8 cellular contexts compared by ENCODE assay signal in genomic region chr11:118956094-118956846, GRCh38. TPM values are rescaled to one million over a fixed set of nuclear protein-coding genes. Genes with fewer than 3 reads are reported as not detected.
DNase-seq lines count a peak whose midpoint lies in the region; ATAC-seq lines count a peak whose summit lies in the region.

UPK2 (plus strand) TSS chr11:118956298; CDS start chr11:118956351, 53 bp downstream.

- H3K9me3 Mint-ChIP-seq in central memory CD8-positive, alpha-beta T cell: no peaks in the 10 kb centered on the region

- ATAC-seq in HG02981 (IDR thresholded peaks at IDR 0.05; ENCODE audit: unreplicated experiment) (peak; percentile 68), left colon (peak; percentile 96), GM19397 (IDR thresholded peaks at IDR 0.05; ENCODE audit: unreplicated experiment) (no peak)
- ATAC-seq in central memory CD8-positive, alpha-beta T cell (replicated peaks; ENCODE audit: extremely low read depth, poor library complexity, severe bottlenecking): peak; percentile 99

- intact Hi-C loops in left colon (cut with DNase I, micrococcal nuclease): loop anchor here (5.0 to 10.0 kb wide), 2 partner anchors 261 to 264 kb away; no protein-coding TSS in a partner anchor

- H3K36me3 Mint-ChIP-seq in central memory CD8-positive, alpha-beta T cell (ENCODE audit: insufficient read depth): peaks cover 2% of the 10 kb centered on the region

- peak within 1 kb of the TSS; percentile 68 for H3K27ac Mint-ChIP-seq in central memory CD8-positive, alpha-beta T cell (ENCODE audit: low read depth)

- H3K4me1 Mint-ChIP-seq in central memory CD8-positive, alpha-beta T cell: peaks cover 4% of the 10 kb centered on the region

- H3K4me3 Mint-ChIP-seq in central memory CD8-positive, alpha-beta T cell: no peak within 1 kb of the TSS

- peak; percentile 96 for DNase-seq in GM03348 (ENCODE audit: low spot score)
- peak; percentile 75 for DNase-seq in NCI-H510A treated with DMSO at 0.1 percent for 48 hours (lab: John Stamatoyannopoulos, UW)
- DNase-seq in activated CD4-positive, alpha-beta T cell treated with anti-CD3 and anti-CD28 coated beads for 24 hours (ENCODE audit: low read depth in 2 of 2): peak; percentile 83 to 87
- peak; percentile 80 to 89 for DNase-seq in central memory CD8-positive, alpha-beta T cell (ENCODE audit: low spot score in 2 of 2)
- DNase-seq in left colon: peak; percentile 76 to 94
- DNase-seq in stimulated activated CD4-positive, alpha-beta T cell treated with anti-CD3 and anti-CD28 coated beads, Interleukin-4, amount 100 ng/mL, for 1 hour: peak; percentile 90

- peaks cover 37% of the 10 kb centered on the region for H3K27me3 Mint-ChIP-seq in central memory CD8-positive, alpha-beta T cell

RNA-seq across cellular contexts. Expression of gene UPK2, which starts in this region (rescaled TPM):
- not detected for total RNA-seq in left colon

Comparison
In these comparisons a context has a peak if more than half of its experiments do, and no peak if none do; other contexts are left out.
1. Peak in DNase-seq and ATAC-seq in left colon; RNA of the gene not detected or under 1 TPM.